9 cellular contexts compared by ENCODE assay signal in the genomic region with DNA sequence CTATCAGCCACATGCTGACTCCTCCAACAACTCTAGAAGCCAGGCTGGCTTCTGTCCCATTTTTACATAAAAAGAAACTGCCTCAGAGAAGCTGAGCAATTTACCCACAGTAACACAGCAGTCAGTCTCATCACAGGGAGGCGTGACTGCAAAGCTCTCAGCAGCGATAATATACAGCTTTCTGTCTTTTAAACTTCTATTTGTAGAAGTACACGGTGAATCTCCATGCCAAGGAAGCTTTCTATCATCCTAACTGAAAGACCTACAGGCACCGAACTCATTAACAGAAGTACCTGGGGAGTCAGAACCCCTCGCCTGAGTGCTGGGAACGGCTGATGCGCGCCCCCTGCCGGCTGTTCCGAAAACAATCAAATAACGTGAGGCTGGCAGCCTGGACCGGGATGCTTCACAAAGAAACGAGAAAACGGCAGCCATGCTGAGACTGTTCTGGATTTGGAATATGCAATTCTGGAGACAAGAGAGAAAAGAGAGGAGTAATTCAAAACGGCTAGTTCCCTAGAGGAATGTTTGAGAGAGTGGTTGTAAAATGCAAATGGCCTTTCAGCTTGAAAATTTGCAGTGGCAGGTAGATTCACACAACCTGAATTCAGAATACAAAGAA. TPM values are rescaled to one million over a fixed set of nuclear protein-coding genes. Genes with fewer than 3 reads are reported as not detected.
DNase-seq lines count a peak whose midpoint lies in the region; ATAC-seq and TF ChIP-seq lines count a peak whose summit lies in the region.
"Had no signal": no experiment of that assay in that cellular context is flagged by ENCODE, and none has a peak within 500 bp of the region (broad histone marks: within the 10 kb centered on the region; RNA-seq: fewer than 3 reads in every experiment).

No MANE protein-coding gene starts in this region.

- no peak overlapping the region for H3K27ac Mint-ChIP-seq in natural killer cell treated with Interleukin-12 subunit alpha and Interleukin-12 subunit beta and Interleukin-15 and Interleukin-18, amount 100 ng/mL, for 72 hours
- H3K27ac Mint-ChIP-seq: T-helper 1 cell treated with Interleukin-12 subunit alpha and Interleukin-12 subunit beta and Interleukin-4 antibody, amounts not matched to agents 30 μg/mL and 1 μg/mL, for 36 hours had no signal

- no peak overlapping the region for H3K4me3 Mint-ChIP-seq in natural killer cell treated with Interleukin-12 subunit alpha and Interleukin-12 subunit beta and Interleukin-15 and Interleukin-18, amount 100 ng/mL, for 72 hours
- H3K4me3 Mint-ChIP-seq: T-helper 1 cell treated with Interleukin-12 subunit alpha and Interleukin-12 subunit beta and Interleukin-4 antibody, amounts not matched to agents 30 μg/mL and 1 μg/mL, for 36 hours had no signal

- peaks cover 3 to 5% of the 10 kb centered on the region in 2 donors for H3K4me1 Mint-ChIP-seq in natural killer cell treated with Interleukin-12 subunit alpha and Interleukin-12 subunit beta and Interleukin-15 and Interleukin-18, amount 100 ng/mL, for 72 hours (ENCODE audit: low read depth in 2 of 2)

- TF ChIP-seq POLR2A in erythroblast (IDR thresholded peaks at IDR 0.05; ENCODE audit: low read length): no peak

- peak; percentile 57 to 73 for ATAC-seq in natural killer cell treated with Interleukin-12 subunit alpha and Interleukin-12 subunit beta and Interleukin-15 and Interleukin-18, amount 100 ng/mL, for 72 hours
- peak; percentile 40 for ATAC-seq in stimulated activated naive CD8-positive, alpha-beta T cell treated with anti-CD3 and anti-CD28 coated beads, Interleukin-15, Interleukin-2, amounts not matched to agents 100 U/mL and 50 U/mL, for 24 hours
- ATAC-seq in GM18519 (IDR thresholded peaks at IDR 0.05; ENCODE audit: low FRiP score, unreplicated experiment): no peak

- DNase-seq in DMS153 treated with DMSO at 0.1 percent for 48 hours (lab: John Stamatoyannopoulos, UW; ENCODE audit: unreplicated experiment) (peak; percentile 95), LHCN-M2 (ENCODE audit: low read depth) (peak; percentile 48), OCI-M1 (lab: John Stamatoyannopoulos, UW) (peak; percentile 80), activated T-cell treated with anti-CD3 and anti-CD28 coated beads for 48 hours (ENCODE audit: low read depth) (peak; percentile 68), erythroblast (lab: John Stamatoyannopoulos, UW) (peak; percentile 57 to 77)
- DNase-seq in natural killer cell treated with Interleukin-12 subunit alpha and Interleukin-12 subunit beta and Interleukin-15 and Interleukin-18, amount 100 ng/mL, for 72 hours (ENCODE audit: low spot score): peak; percentile 81
- peak; percentile 82 for DNase-seq in stimulated activated naive CD8-positive, alpha-beta T cell treated with anti-CD3 and anti-CD28 coated beads, Interleukin-15, Interleukin-2, amounts not matched to agents 100 U/mL and 50 U/mL, for 24 hours

- H3K27me3 Mint-ChIP-seq in natural killer cell treated with Interleukin-12 subunit alpha and Interleukin-12 subunit beta and Interleukin-15 and Interleukin-18, amount 100 ng/mL, for 72 hours: peaks cover 21 to 22% of the 10 kb centered on the region in 2 donors

- H3K9me3 Mint-ChIP-seq in natural killer cell treated with Interleukin-12 subunit alpha and Interleukin-12 subunit beta and Interleukin-15 and Interleukin-18, amount 100 ng/mL, for 72 hours: no peaks in the 10 kb centered on the region
- H3K9me3 Mint-ChIP-seq: T-helper 1 cell treated with Interleukin-12 subunit alpha and Interleukin-12 subunit beta and Interleukin-4 antibody, amounts not matched to agents 30 μg/mL and 1 μg/mL, for 36 hours had no signal

- H3K36me3 Mint-ChIP-seq in natural killer cell treated with Interleukin-12 subunit alpha and Interleukin-12 subunit beta and Interleukin-15 and Interleukin-18, amount 100 ng/mL, for 72 hours: no peaks in the 10 kb centered on the region

RNA-seq across cellular contexts. Expression of a gene that starts 43.5 kb away (rescaled TPM):
- total RNA-seq in LHCN-M2 (2014; rRNA removed): 14.3 and 17.1 TPM in 2 replicates
- 15.9 TPM for polyA plus RNA-seq in LHCN-M2 (2012)
- total RNA-seq in natural killer cell treated with Interleukin-12 subunit alpha and Interleukin-12 subunit beta and Interleukin-15 and Interleukin-18, amount 100 ng/mL, for 72 hours: 10 to 100 TPM; 24.5 to 32.8 TPM
